ENCODE assay signal across 1 cellular context in the genomic region with DNA sequence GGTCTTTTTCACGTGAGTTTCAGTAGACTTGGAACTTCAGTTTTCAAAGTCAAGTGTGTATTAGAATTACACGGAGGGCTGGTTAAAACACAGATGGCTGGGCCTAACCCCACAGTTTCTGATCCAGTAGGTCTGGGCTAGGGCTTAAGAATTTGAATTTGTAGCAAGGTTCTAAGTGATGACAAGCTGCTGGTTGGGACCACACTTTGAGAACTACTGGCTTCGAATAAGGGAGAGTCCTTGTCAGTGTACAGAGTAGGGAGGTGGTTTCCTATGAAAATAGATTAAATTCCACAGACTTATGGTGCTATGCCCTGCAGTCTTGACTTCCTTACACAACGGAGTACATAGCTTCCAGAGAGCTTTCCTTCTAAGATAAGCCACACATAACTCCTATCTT.
TF ChIP-seq lines count a peak whose summit lies in the region.

No MANE protein-coding gene starts in this region.

TF ChIP-seq in SK-N-SH treated with all-trans-retinoic acid at 6 μM for 48 hours, 23 proteins besides CTCF, POLR2A, EP300 and RAD21 (continued from another document):
- no peak for TF ChIP-seq POU6F1 (CRISPR knock-in tag; IDR thresholded peaks at IDR 0.05; ENCODE audit: borderline replicate concordance, low read depth)
- TF ChIP-seq ZNF565 (CRISPR knock-in tag; conservative IDR thresholded peaks at IDR 0.05; ENCODE audit: low read depth) = no peak
- TF ChIP-seq ZFP30 (CRISPR knock-in tag; IDR thresholded peaks at IDR 0.05) = no peak
- TF ChIP-seq ZNF8 (CRISPR knock-in tag; IDR thresholded peaks at IDR 0.05) = no peak
- no peak for TF ChIP-seq CREB5 (CRISPR knock-in tag; IDR thresholded peaks at IDR 0.05; ENCODE audit: low read depth)
- TF ChIP-seq, protein P1, sequence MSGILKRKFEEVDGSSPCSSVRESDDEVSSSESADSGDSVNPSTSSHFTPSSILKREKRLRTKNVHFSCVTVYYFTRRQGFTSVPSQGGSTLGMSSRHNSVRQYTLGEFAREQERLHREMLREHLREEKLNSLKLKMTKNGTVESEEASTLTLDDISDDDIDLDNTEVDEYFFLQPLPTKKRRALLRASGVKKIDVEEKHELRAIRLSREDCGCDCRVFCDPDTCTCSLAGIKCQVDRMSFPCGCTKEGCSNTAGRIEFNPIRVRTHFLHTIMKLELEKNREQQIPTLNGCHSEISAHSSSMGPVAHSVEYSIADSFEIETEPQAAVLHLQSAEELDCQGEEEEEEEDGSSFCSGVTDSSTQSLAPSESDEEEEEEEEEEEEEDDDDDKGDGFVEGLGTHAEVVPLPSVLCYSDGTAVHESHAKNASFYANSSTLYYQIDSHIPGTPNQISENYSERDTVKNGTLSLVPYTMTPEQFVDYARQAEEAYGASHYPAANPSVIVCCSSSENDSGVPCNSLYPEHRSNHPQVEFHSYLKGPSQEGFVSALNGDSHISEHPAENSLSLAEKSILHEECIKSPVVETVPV (CRISPR knock-in tag; IDR thresholded peaks at IDR 0.05) = no peak
- TF ChIP-seq TOX (CRISPR knock-in tag; IDR thresholded peaks at IDR 0.05; ENCODE audit: borderline replicate concordance) = no peak
- no peak for TF ChIP-seq ARNTL (CRISPR knock-in tag; IDR thresholded peaks at IDR 0.05; ENCODE audit: borderline replicate concordance, low read depth)
- TF ChIP-seq TSHZ2 (CRISPR knock-in tag; IDR thresholded peaks at IDR 0.05) = no peak
- TF ChIP-seq CSDC2 (CRISPR knock-in tag; IDR thresholded peaks at IDR 0.05) = no peak
